In the genomic region with DNA sequence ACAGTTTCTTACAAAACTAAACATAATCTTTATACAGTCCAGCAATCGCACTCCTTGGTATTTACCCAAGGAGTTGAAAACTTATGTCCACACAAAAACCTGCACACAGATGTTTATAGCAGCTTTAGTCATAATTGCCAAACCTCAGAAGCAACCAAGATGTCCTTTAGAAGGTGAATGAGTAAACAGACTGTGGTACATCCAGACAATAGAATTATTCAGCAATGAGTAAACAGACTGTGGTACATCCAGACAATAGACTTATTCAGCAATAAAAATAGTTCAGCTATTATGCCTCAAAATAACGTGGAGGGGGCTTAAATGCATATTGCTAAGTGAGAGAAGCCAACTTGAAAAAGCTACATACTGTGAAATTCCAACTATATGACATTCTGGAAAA, we compare ENCODE assay signal across 24 cellular contexts.
DNase-seq lines count a peak whose midpoint lies in the region; FAIRE-seq and TF ChIP-seq lines count a peak whose summit lies in the region.
"Had no signal": no experiment of that assay in that cellular context is flagged by ENCODE, and none has a peak within 500 bp of the region (broad histone marks: within the 10 kb centered on the region; RNA-seq: fewer than 3 reads in every experiment).

No MANE protein-coding gene starts in this region.

- FAIRE-seq in urothelium cell line (lab: Jason Lieb, UNC) = no peak
- FAIRE-seq: A204.1, endothelial cell of umbilical vein, GM12878 had no signal

- no peak overlapping the region for H3K4me3 ChIP-seq in fibroblast of mammary gland (ENCODE audit: control insufficient read depth, low read depth, low read length)
- H3K4me3 ChIP-seq: BLaER1, gastrocnemius medialis, GM12878, ovary, right lobe of liver, uterus had no signal

- TF ChIP-seq CTCF in fibroblast of mammary gland (conservative IDR thresholded peaks at IDR 0.05; ENCODE audit: control insufficient read depth, insufficient read depth, low read depth, low read length) = no peak

- DNase-seq in NCI-H748 (lab: John Stamatoyannopoulos, UW; ENCODE audit: unreplicated experiment) (peak; percentile 2), NCI-H748 treated with DMSO at 0.1 percent for 48 hours (lab: John Stamatoyannopoulos, UW) (no peak), SW480 (ENCODE audit: low spot score) (peak; percentile 36), fibroblast of mammary gland (ENCODE audit: low read depth) (peak; percentile 14), urothelium cell line (ENCODE audit: low spot score) (peak; percentile 41), HT-29 (ENCODE audit: low spot score) (no peak), NCI-H1694 treated with DMSO at 0.1 percent for 48 hours (lab: John Stamatoyannopoulos, UW) (no peak)
- no peak for DNase-seq in activated CD4-positive, alpha-beta T cell treated with anti-CD3 and anti-CD28 coated beads, Interleukin-2, amount 50 U/mL, for 48 hours
- DNase-seq: activated CD4-positive, alpha-beta T cell treated with anti-CD3 and anti-CD28 coated beads, Interleukin-2, amount 10 ng/mL, durations not matched to agents 7 days and 5 days; activated naive CD8-positive, alpha-beta T cell treated with anti-CD3 and anti-CD28 coated beads, Interleukin-2, amount 10 ng/mL, durations not matched to agents 7 days and 5 days; gastrocnemius medialis; islet precursor cell; naive thymus-derived CD8-positive, alpha-beta T cell; NCI-H524; ovary; right lobe of liver; Right ventricle myocardium superior; stimulated activated CD4-positive, alpha-beta T cell treated with anti-CD3 and anti-CD28 coated beads, Interleukin-15, amount 100 ng/mL, for 24 hours; SW 1271; uterus had no signal

Comparison
In these comparisons a context has a peak if more than half of its experiments do, and no peak if none do; other contexts are left out.
1. DNase-seq: peak in NCI-H748 (single experiment), SW480 (single experiment), fibroblast of mammary gland (single experiment) and urothelium cell line (single experiment); none in NCI-H748 treated with DMSO at 0.1 percent for 48 hours (single experiment), HT-29 (single experiment), NCI-H1694 treated with DMSO at 0.1 percent for 48 hours (single experiment) and activated CD4-positive, alpha-beta T cell treated with anti-CD3 and anti-CD28 coated beads, Interleukin-2, amount 50 U/mL, for 48 hours (0 of 2).